15 cellular contexts compared by ENCODE assay signal in the genomic region with DNA sequence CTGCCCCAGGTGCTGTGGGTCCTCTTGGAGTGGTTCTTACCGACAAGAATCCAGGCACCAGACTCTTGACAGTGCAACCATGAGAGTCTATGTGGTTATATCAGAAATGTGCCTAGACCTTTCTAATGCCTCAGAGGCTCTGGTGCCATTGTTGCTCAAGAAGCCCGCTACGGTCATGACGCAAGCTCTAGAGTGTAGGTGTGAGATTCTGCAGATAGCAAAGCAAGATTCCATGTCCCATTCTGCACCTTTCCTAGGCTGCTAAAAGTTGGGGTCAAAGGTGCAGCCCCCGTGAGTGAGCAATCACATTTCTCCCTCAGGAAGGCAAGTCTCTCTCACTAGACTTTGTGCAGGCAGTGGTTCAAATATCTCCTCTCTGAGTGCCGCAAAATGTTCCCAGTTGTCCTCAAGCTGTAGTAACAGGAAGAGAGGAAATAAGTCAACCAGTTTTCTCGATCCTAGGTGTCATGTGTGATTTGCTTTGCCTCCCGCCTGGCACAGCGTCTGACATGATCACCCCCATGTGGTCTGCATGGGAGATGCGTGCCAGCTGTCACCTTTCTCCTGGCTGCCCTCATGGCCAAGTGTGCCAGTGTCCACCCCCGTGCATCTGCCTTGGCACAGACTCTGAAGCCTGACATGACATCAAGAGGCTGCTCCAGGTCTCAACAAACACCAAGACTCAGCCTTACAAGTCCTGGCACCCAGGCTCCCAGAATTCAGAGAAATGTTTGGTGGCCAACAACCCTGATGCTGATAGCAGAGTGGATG.
DNase-seq lines count a peak whose midpoint lies in the region; ATAC-seq and TF ChIP-seq lines count a peak whose summit lies in the region.
"Had no signal": no experiment of that assay in that cellular context is flagged by ENCODE, and none has a peak within 500 bp of the region (broad histone marks: within the 10 kb centered on the region; RNA-seq: fewer than 3 reads in every experiment).

No MANE protein-coding gene starts in this region.

- peaks cover 49% of the 10 kb centered on the region for H3K27me3 Mint-ChIP-seq in Calu3 (ENCODE audit: unreplicated experiment)
- H3K27me3 Mint-ChIP-seq: type B pancreatic cell had no signal

- no peaks in the 10 kb centered on the region for H3K4me1 Mint-ChIP-seq in Calu3 (ENCODE audit: low read depth, unreplicated experiment)
- H3K4me1 Mint-ChIP-seq: activated naive CD4-positive, alpha-beta T cell treated with anti-CD3 and anti-CD28 coated beads, Interleukin-2, amount 50 U/mL, for 24 hours had no signal

- no peak overlapping the region for H3K4me3 Mint-ChIP-seq in Calu3 (ENCODE audit: low read depth, unreplicated experiment)
- H3K4me3 Mint-ChIP-seq: activated naive CD4-positive, alpha-beta T cell treated with anti-CD3 and anti-CD28 coated beads, Interleukin-2, amount 50 U/mL, for 24 hours; CD8-positive, alpha-beta T cell; effector memory CD8-positive, alpha-beta T cell; type B pancreatic cell had no signal

- in situ Hi-C loops in G401 (cut with HindIII; ENCODE audit: low sequenced_read_pairs): no loop called here

- no peak for ATAC-seq in GM18517 (IDR thresholded peaks at IDR 0.05; ENCODE audit: unreplicated experiment)
- ATAC-seq: CD8-positive, alpha-beta T cell; effector memory CD8-positive, alpha-beta T cell; right cardiac atrium had no signal

- H3K9me3 Mint-ChIP-seq in Calu3 (ENCODE audit: low read depth, unreplicated experiment): no peaks in the 10 kb centered on the region
- H3K9me3 Mint-ChIP-seq: activated naive CD4-positive, alpha-beta T cell treated with anti-CD3 and anti-CD28 coated beads, Interleukin-2, amount 50 U/mL, for 24 hours; CD8-positive, alpha-beta T cell; effector memory CD8-positive, alpha-beta T cell; type B pancreatic cell had no signal

- CTCF ChIA-PET in Calu3 (lab: Charles Lee): no interaction called here

- BruUV-seq in Calu3 (replicated peaks; lab: Mats Ljungman, UMichigan): no TSS peak

- TF ChIP-seq CTCF in NB4 (IDR thresholded peaks at IDR 0.05; ENCODE audit: low read depth, low read length): peak; percentile 25
- no peak for TF ChIP-seq CTCF in Calu3 (IDR thresholded peaks at IDR 0.05; ENCODE audit: unreplicated experiment)

- peak; percentile 12 for DNase-seq in NCI-H146 (lab: John Stamatoyannopoulos, UW)
- DNase-seq in NCI-H146 treated with DMSO at 0.1 percent for 48 hours (lab: John Stamatoyannopoulos, UW; ENCODE audit: unreplicated experiment): no peak
- DNase-seq in G401 (ENCODE audit: low spot score): peak; percentile 7
- DNase-seq in NB4 (ENCODE audit: low read depth): peak; percentile 23
- DNase-seq in iPS-NIHi7 (ENCODE audit: extremely low spot score): peak; percentile 34
- DNase-seq in Calu3: no peak
- DNase-seq in nucleus accumbens (lab: John Stamatoyannopoulos, UW): no peak
- DNase-seq: activated CD8-positive, alpha-beta memory T cell treated with anti-CD3 and anti-CD28 coated beads, Interleukin-2, amount 50 U/mL, for 4 hours; CD8-positive, alpha-beta T cell; effector memory CD8-positive, alpha-beta T cell; right cardiac atrium; stimulated activated CD4-positive, alpha-beta T cell treated with anti-CD3 and anti-CD28 coated beads, Interleukin-4, amount 100 ng/mL, for 24 hours had no signal

- no peak for TF ChIP-seq POLR2A in NB4 (IDR thresholded peaks at IDR 0.05; ENCODE audit: extremely low read depth, insufficient read length)

- H3K36me3 Mint-ChIP-seq in Calu3 (ENCODE audit: insufficient read depth, unreplicated experiment): no peaks in the 10 kb centered on the region
- H3K36me3 Mint-ChIP-seq: activated naive CD4-positive, alpha-beta T cell treated with anti-CD3 and anti-CD28 coated beads, Interleukin-2, amount 50 U/mL, for 24 hours; CD8-positive, alpha-beta T cell; type B pancreatic cell had no signal

- no peak overlapping the region for H3K4me3 ChIP-seq in NB4 (ENCODE audit: low read depth, low read length)

- intact Hi-C loops in Calu3 (cut with micrococcal nuclease; ENCODE audit: unreplicated experiment): no loop called here

- H3K27ac Mint-ChIP-seq in Calu3 (ENCODE audit: unreplicated experiment): no peak overlapping the region
- H3K27ac Mint-ChIP-seq: activated naive CD4-positive, alpha-beta T cell treated with anti-CD3 and anti-CD28 coated beads, Interleukin-2, amount 50 U/mL, for 24 hours; CD8-positive, alpha-beta T cell; effector memory CD8-positive, alpha-beta T cell; type B pancreatic cell had no signal

Comparison
In these comparisons a context has a peak if more than half of its experiments do, and no peak if none do; other contexts are left out.
1. DNase-seq: peak in NCI-H146 (single experiment), G401 (single experiment), NB4 (single experiment) and iPS-NIHi7 (single experiment); none in NCI-H146 treated with DMSO at 0.1 percent for 48 hours (single experiment), Calu3 (single experiment) and nucleus accumbens (0 of 56).